22 cellular contexts compared by ENCODE assay signal in genomic region chr16:57516176-57516725, GRCh38. TPM values are rescaled to one million over a fixed set of nuclear protein-coding genes. Genes with fewer than 3 reads are reported as not detected.
DNase-seq lines count a peak whose midpoint lies in the region; ATAC-seq and TF ChIP-seq lines count a peak whose summit lies in the region.
"Had no signal": no experiment of that assay in that cellular context is flagged by ENCODE, and none has a peak within 500 bp of the region (broad histone marks: within the 10 kb centered on the region; RNA-seq: fewer than 3 reads in every experiment).

No MANE protein-coding gene starts in this region.

- H3K18ac ChIP-seq in trophoblast cell (ENCODE audit: low read length): peak overlapping the region; percentile 87

- H2BK12ac ChIP-seq in trophoblast cell (ENCODE audit: low read length): peak overlapping the region; percentile 98

- no peak overlapping the region for H3K9ac ChIP-seq in trophoblast cell (ENCODE audit: low read length)

- no peak for ATAC-seq in heart left ventricle
- no peak for ATAC-seq in GM21526 (IDR thresholded peaks at IDR 0.05; ENCODE audit: low FRiP score, unreplicated experiment)

- peaks cover 71% of the 10 kb centered on the region for H3K79me1 ChIP-seq in trophoblast cell (ENCODE audit: low read length)

- peaks cover 0 to 57% (median 23%) of the 10 kb centered on the region in 9 donors for H3K36me3 ChIP-seq in heart left ventricle
- H3K36me3 ChIP-seq in right atrium auricular region: peaks cover 26% of the 10 kb centered on the region
- peaks cover 4 to 20% of the 10 kb centered on the region in 2 experiments for H3K36me3 ChIP-seq in trophoblast cell (ENCODE audit: control insufficient read depth in 1 of 2, insufficient read depth in 2 of 2, low read length in 2 of 2)
- peaks cover 49 to 63% of the 10 kb centered on the region in 2 donors for H3K36me3 ChIP-seq in ascending aorta

- peak overlapping the region; percentile 87 for H3K14ac ChIP-seq in trophoblast cell (ENCODE audit: low read length)

- H2AK5ac ChIP-seq in trophoblast cell (ENCODE audit: low read length): peak overlapping the region; percentile 98

- DNase-seq in NCI-H524 (lab: John Stamatoyannopoulos, UW) (peak; percentile 72 to 83), NCI-H524 treated with DMSO at 0.1 percent for 48 hours (lab: John Stamatoyannopoulos, UW) (no peak), heart left ventricle (peak in 3 of 5 donors; percentile 22 to 55 (median 23)), right atrium auricular region (ENCODE audit: low spot score) (no peak), NCI-H2171 treated with DMSO at 0.1 percent for 48 hours (lab: John Stamatoyannopoulos, UW) (peak; percentile 95), trophoblast cell (no peak), ascending aorta (ENCODE audit: low spot score in 2 of 2) (no peak)
- DNase-seq: GDM1, H7, HFFc6, Kasumi-1, MG63, NCI-H1048, NCI-H1436 treated with DMSO at 0.1 percent for 48 hours, NCI-H2081, NCI-H510A, Peyer's patch, SHP77 had no signal

- TF ChIP-seq CTCF in heart left ventricle (IDR thresholded peaks at IDR 0.05) (no peak), right atrium auricular region (IDR thresholded peaks at IDR 0.05) (no peak), ascending aorta (IDR thresholded peaks at IDR 0.05) (no peak)

- H3K4me2 ChIP-seq in trophoblast cell (ENCODE audit: low read length): no peak overlapping the region

- H3K27me3 ChIP-seq in heart left ventricle (no peaks in the 10 kb centered on the region), right atrium auricular region (no peaks in the 10 kb centered on the region), trophoblast cell (ENCODE audit: insufficient read depth, low read length) (no peaks in the 10 kb centered on the region), ascending aorta (no peaks in the 10 kb centered on the region)
- H3K27me3 ChIP-seq: MG63, Peyer's patch had no signal

- H3K4me1 ChIP-seq in heart left ventricle (peaks cover 0 to 14% (median 6%) of the 10 kb centered on the region in 12 donors), right atrium auricular region (peaks cover 0 to 8% of the 10 kb centered on the region in 2 donors), trophoblast cell (ENCODE audit: control insufficient read depth in 1 of 2, insufficient read depth in 2 of 2, low read length in 2 of 2) (peaks cover 49 to 53% of the 10 kb centered on the region in 2 experiments), ascending aorta (no peaks in the 10 kb centered on the region)

- H3K23ac ChIP-seq in trophoblast cell (ENCODE audit: low read length): no peak overlapping the region

- peak overlapping the region; percentile 33 for H2AFZ ChIP-seq in trophoblast cell (ENCODE audit: insufficient read depth, low read length, poor library complexity)

- TF ChIP-seq POLR2A in heart left ventricle (IDR thresholded peaks at IDR 0.05): no peak

- peak overlapping the region; percentile 98 for H2BK120ac ChIP-seq in trophoblast cell (ENCODE audit: insufficient read depth, low read length, poor library complexity)

- 83 to 91% (median 88%) methylated on average over 10 of the region's 10 CpGs for WGBS in heart left ventricle, 4 donors
- WGBS in trophoblast cell (ENCODE audit: extremely low coverage, insufficient coverage, insufficient read length): no CpG with 5 or more reads among the region's 10 CpGs

- H3K27ac ChIP-seq in heart left ventricle (no peak overlapping the region), right atrium auricular region (no peak overlapping the region), trophoblast cell (ENCODE audit: low read depth, low read length) (peak overlapping the region; percentile 98), ascending aorta (no peak overlapping the region)
- H3K27ac ChIP-seq: 22Rv1, Peyer's patch, SK-N-MC had no signal

- H4K91ac ChIP-seq in trophoblast cell (ENCODE audit: low read depth, low read length): peak overlapping the region; percentile 97

- no peaks in the 10 kb centered on the region for H3K9me3 ChIP-seq in heart left ventricle
- no peaks in the 10 kb centered on the region for H3K9me3 ChIP-seq in right atrium auricular region
- H3K9me3 ChIP-seq in trophoblast cell (ENCODE audit: insufficient read depth, low read depth, low read length): no peaks in the 10 kb centered on the region
- H3K9me3 ChIP-seq in ascending aorta: no peaks in the 10 kb centered on the region
- H3K9me3 ChIP-seq: MG63, Peyer's patch had no signal

- H3K79me2 ChIP-seq in trophoblast cell (ENCODE audit: control insufficient read depth, insufficient read depth, low read length, poor library complexity): peaks cover 28% of the 10 kb centered on the region

- peak overlapping the region; percentile 98 for H2BK5ac ChIP-seq in trophoblast cell (ENCODE audit: low read depth, low read length, poor library complexity)

- H4K12ac ChIP-seq in trophoblast cell (ENCODE audit: low read depth, low read length): no peak overlapping the region

- peak overlapping the region; percentile 88 for H3K4ac ChIP-seq in trophoblast cell (ENCODE audit: low read depth, low read length)

- peak overlapping the region; percentile 80 for H4K8ac ChIP-seq in trophoblast cell (ENCODE audit: low read depth, low read length)

- H3K4me3 ChIP-seq in heart left ventricle (no peak overlapping the region), right atrium auricular region (no peak overlapping the region), trophoblast cell (ENCODE audit: low read depth, low read length) (no peak overlapping the region), ascending aorta (no peak overlapping the region)
- H3K4me3 ChIP-seq: MG63, Peyer's patch, SK-N-MC had no signal

- intact Hi-C loops in heart left ventricle (cut with DNase I) (loop anchor here (2.0 to 5.0 kb wide), 8 partner anchors 39 to 219 kb away; partner anchors contain the start of gene POLR2C (in 3 of the 10)), ascending aorta (cut with DNase I) (loop anchor here (5.0 kb wide), 1 partner anchor 39 kb away; no protein-coding TSS in a partner anchor)

RNA-seq across cellular contexts. Expression of gene CCDC102A, which starts 20.1 kb away (rescaled TPM):
- total RNA-seq in heart left ventricle (10 to 100 TPM in 2 of 9 donors, 1 to 10 TPM in 7; 3.3 to 17.0 (median 6.8) TPM), right atrium auricular region (10 to 100 TPM; 11.2 to 15.1 TPM), ascending aorta (13.7 TPM)
- polyA plus RNA-seq in heart left ventricle: 1 to 10 TPM; 4.4 to 8.1 TPM
- polyA plus RNA-seq in trophoblast cell (2013): 7.7 and 8.5 TPM in 2 replicates

RNA-seq across cellular contexts. Expression of gene ADGRG5, which starts 26.2 kb away (rescaled TPM):
- total RNA-seq in heart left ventricle: 1 to 10 TPM in 1 of 9 donors, under 1 TPM in 3, not detected in 5; 0.07 to 1.4 (median 0.11) TPM
- polyA plus RNA-seq in heart left ventricle: under 1 TPM in 1 of 2 donors, not detected in 1; 0.04 TPM
- under 1 TPM; 0.08 to 0.44 TPM for total RNA-seq in right atrium auricular region
- 3.8 and 3.9 TPM in 2 replicates for polyA plus RNA-seq in trophoblast cell (2013)
- not detected for total RNA-seq in ascending aorta
- total RNA-seq: Daoy, HFFc6 had no signal

RNA-seq across cellular contexts. Expression of gene DOK4, which starts 30.0 kb away (rescaled TPM):
- total RNA-seq in heart left ventricle (10 to 100 TPM in 3 of 9 donors, 1 to 10 TPM in 6; 6.4 to 14.8 (median 7.9) TPM), right atrium auricular region (10 to 100 TPM; 15.2 to 34.2 TPM), ascending aorta (40.2 TPM)
- polyA plus RNA-seq in heart left ventricle: 1 to 10 TPM; 5.9 to 6.7 TPM
- 407 and 429 TPM in 2 replicates for polyA plus RNA-seq in trophoblast cell (2013)

RNA-seq across cellular contexts. Expression of gene POLR2C, which starts 53.8 kb away (rescaled TPM):
- total RNA-seq in heart left ventricle (10 to 100 TPM; 37.4 to 99.8 (median 48.7) TPM), right atrium auricular region (10 to 100 TPM; 76.8 to 86.3 TPM), ascending aorta (110 TPM)
- polyA plus RNA-seq in heart left ventricle: 10 to 100 TPM; 19.9 to 69.4 TPM
- polyA plus RNA-seq in trophoblast cell (2013): 49.8 and 50.6 TPM in 2 replicates

Comparison
In these comparisons a context has a peak if more than half of its experiments do, and no peak if none do; other contexts are left out.
1. DNase-seq: peak in NCI-H524 (2 of 2), heart left ventricle (3 of 5) and NCI-H2171 treated with DMSO at 0.1 percent for 48 hours (single experiment); none in NCI-H524 treated with DMSO at 0.1 percent for 48 hours (single experiment), right atrium auricular region (single experiment), trophoblast cell (0 of 2) and ascending aorta (0 of 2).